Comparison of ENCODE assay signal across 34 cellular contexts in the genomic region with DNA sequence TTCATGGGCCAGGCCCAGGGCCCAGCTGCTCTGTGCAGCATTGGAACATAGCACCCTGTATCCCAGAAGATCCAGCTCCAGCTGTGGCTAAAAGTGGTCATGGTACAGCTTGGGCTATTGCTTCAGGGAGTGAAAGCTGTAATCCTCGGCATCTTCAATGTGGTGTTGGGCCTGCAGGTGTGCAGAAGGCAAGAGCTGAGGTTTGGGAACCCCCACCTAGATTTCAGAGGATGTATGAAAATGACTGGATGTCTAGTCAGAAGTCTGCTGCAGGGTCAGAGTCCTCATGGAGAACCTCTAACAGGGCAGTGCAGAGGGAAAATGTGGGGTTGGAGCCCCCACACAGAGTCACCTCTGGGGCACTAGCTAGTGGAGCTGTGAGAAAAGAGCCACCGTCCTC.
DNase-seq lines count a peak whose midpoint lies in the region; ATAC-seq, FAIRE-seq and TF ChIP-seq lines count a peak whose summit lies in the region.
"Had no signal": no experiment of that assay in that cellular context is flagged by ENCODE, and none has a peak within 500 bp of the region (broad histone marks: within the 10 kb centered on the region; RNA-seq: fewer than 3 reads in every experiment).

No MANE protein-coding gene starts in this region.

- H3K9me3 ChIP-seq in CD4-positive, alpha-beta T cell (ENCODE audit: control insufficient read depth, low read length): peaks cover 7% of the 10 kb centered on the region
- H3K9me3 ChIP-seq: adrenal gland, BE2C, testis, uterus had no signal

- no peak overlapping the region for H3K4me3 Mint-ChIP-seq in CD4-positive, alpha-beta T cell
- H3K4me3 Mint-ChIP-seq: nephron progenitor cell; stimulated activated naive B cell treated with anti-CD40 and anti-IgM and Interleukin-4, amounts not matched to agents 10 μg/mL and 1 μg/mL and 100 μg/mL, for 72 hours; T-helper 17 cell had no signal

- no peak overlapping the region for H3K27ac ChIP-seq in caudate nucleus (ENCODE audit: low read depth, low read length)
- H3K27ac ChIP-seq in CD4-positive, alpha-beta T cell (ENCODE audit: low read depth, low read length): no peak overlapping the region
- H3K27ac ChIP-seq: adrenal gland, brain microvascular endothelial cell, parathyroid adenoma, RWPE1, SK-N-MC, testis, uterus had no signal

- intact Hi-C loops in CD4-positive, alpha-beta T cell (cut with DNase I, micrococcal nuclease): no loop called here

- FAIRE-seq in D721Med (lab: Jason Lieb, UNC): no peak
- FAIRE-seq: GM12891 had no signal

- no peak overlapping the region for H3K27ac Mint-ChIP-seq in CD4-positive, alpha-beta T cell
- H3K27ac Mint-ChIP-seq: nephron progenitor cell; stimulated activated naive B cell treated with anti-CD40 and anti-IgM and Interleukin-4, amounts not matched to agents 10 μg/mL and 1 μg/mL and 100 μg/mL, for 72 hours; T-helper 17 cell had no signal

- no peaks in the 10 kb centered on the region for H3K27me3 Mint-ChIP-seq in CD4-positive, alpha-beta T cell
- H3K27me3 Mint-ChIP-seq: stimulated activated naive B cell treated with anti-CD40 and anti-IgM and Interleukin-4, amounts not matched to agents 10 μg/mL and 1 μg/mL and 100 μg/mL, for 72 hours; T-helper 17 cell had no signal

- no peaks in the 10 kb centered on the region for H3K4me1 Mint-ChIP-seq in CD4-positive, alpha-beta T cell (ENCODE audit: low read depth)
- H3K4me1 Mint-ChIP-seq: nephron progenitor cell had no signal

- TF ChIP-seq CTCF in D721Med (IDR thresholded peaks at IDR 0.05; ENCODE audit: insufficient read depth, missing control alignments): no peak
- TF ChIP-seq CTCF in CD4-positive, alpha-beta T cell (IDR thresholded peaks at IDR 0.05): no peak

- peaks cover 5% of the 10 kb centered on the region for H3K9me3 Mint-ChIP-seq in CD4-positive, alpha-beta T cell
- H3K9me3 Mint-ChIP-seq: nephron progenitor cell had no signal

- CTCF ChIA-PET in CD4-positive, alpha-beta T cell (lab: Charles Lee): no interaction called here

- DNase-seq in caudate nucleus (lab: John Stamatoyannopoulos, UW): no peak
- DNase-seq in pons (ENCODE audit: low spot score): no peak
- DNase-seq in D721Med (ENCODE audit: insufficient read length, low spot score): no peak
- DNase-seq in CD4-positive, alpha-beta T cell: no peak
- DNase-seq: activated CD4-positive, alpha-beta T cell treated with anti-CD3 and anti-CD28 coated beads for 4 hours; activated naive CD4-positive, alpha-beta T cell treated with Interleukin-2 at 50 U/mL for 16 hours; activated T-cell treated with anti-CD3 and anti-CD28 coated beads, Interleukin-2, amount 50 U/mL, for 48 hours; adrenal gland; BE2C; brain microvascular endothelial cell; COR-L47; DND-41; effector memory CD4-positive, alpha-beta T cell; erythroblast; head of caudate nucleus; kidney glomerular epithelial cell; MV-4-11; NCI-H1694 treated with DMSO at 0.1 percent for 48 hours; NCI-H69; nephron progenitor cell; stimulated activated CD4-positive, alpha-beta T cell treated with anti-CD3 and anti-CD28 coated beads, Interleukin-4, amount 100 ng/mL, for 24 hours; stimulated activated naive B cell treated with anti-CD40 and anti-IgM and Interleukin-4, amounts not matched to agents 10 μg/mL and 1 μg/mL and 100 μg/mL, for 72 hours; T-helper 17 cell; testis; uterus had no signal

- ATAC-seq in GM18508 (IDR thresholded peaks at IDR 0.05; ENCODE audit: insufficient read depth, unreplicated experiment) (peak; percentile 43), GM19395 (IDR thresholded peaks at IDR 0.05; ENCODE audit: unreplicated experiment) (peak; percentile 44), HG02759 (IDR thresholded peaks at IDR 0.05; ENCODE audit: unreplicated experiment) (peak; percentile 56), HG03439 (IDR thresholded peaks at IDR 0.05; ENCODE audit: unreplicated experiment) (peak; percentile 47)
- ATAC-seq in CD4-positive, alpha-beta T cell (ENCODE audit: poor library complexity): no peak
- ATAC-seq: right cardiac atrium; stimulated activated naive B cell treated with anti-CD40 and anti-IgM and Interleukin-4, amounts not matched to agents 10 μg/mL and 1 μg/mL and 100 μg/mL, for 72 hours; T-helper 17 cell had no signal

- no peaks in the 10 kb centered on the region for H3K36me3 Mint-ChIP-seq in CD4-positive, alpha-beta T cell (ENCODE audit: low read depth)

- H3K27me3 ChIP-seq in CD4-positive, alpha-beta T cell (ENCODE audit: control insufficient read depth, insufficient read depth, low read length): no peaks in the 10 kb centered on the region
- H3K27me3 ChIP-seq: adrenal gland, BE2C, brain microvascular endothelial cell, testis, uterus had no signal

- POLR2A ChIA-PET in CD4-positive, alpha-beta T cell (lab: Charles Lee): interaction anchor here (1.2 kb wide), 1 partner anchor 14 kb away, joined by 3 read pairs; no protein-coding TSS in a partner anchor
